Comparison of ENCODE assay signal across 12 cellular contexts in the genomic region with DNA sequence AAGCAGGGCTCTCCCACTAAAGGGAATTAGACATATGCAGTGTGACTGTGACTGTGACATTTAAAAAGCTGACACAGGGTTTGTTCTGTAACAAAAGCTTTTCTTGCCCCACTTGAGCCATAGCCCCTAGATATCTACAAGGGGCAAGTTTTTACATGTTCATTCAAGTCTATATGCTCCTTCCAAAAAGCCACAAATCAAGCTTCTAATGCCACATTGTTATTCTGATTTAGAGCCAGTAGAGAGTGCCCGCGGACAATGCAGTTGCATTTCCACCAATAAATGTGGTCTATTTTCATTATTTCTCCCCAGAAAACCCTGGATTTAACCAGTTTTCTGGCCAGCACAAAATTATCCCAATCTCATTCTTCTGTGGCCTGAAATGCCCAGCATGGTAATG. TPM values are rescaled to one million over a fixed set of nuclear protein-coding genes. Genes with fewer than 3 reads are reported as not detected.
DNase-seq lines count a peak whose midpoint lies in the region; ATAC-seq and TF ChIP-seq lines count a peak whose summit lies in the region.
"Had no signal": no experiment of that assay in that cellular context is flagged by ENCODE, and none has a peak within 500 bp of the region (broad histone marks: within the 10 kb centered on the region; RNA-seq: fewer than 3 reads in every experiment).

No MANE protein-coding gene starts in this region.

- intact Hi-C loops in natural killer cell (cut with micrococcal nuclease) (no loop called here), ascending aorta (cut with DNase I) (no loop called here)

- H3K4me1 ChIP-seq in RWPE2 (ENCODE audit: insufficient read depth, poor library complexity, severe bottlenecking) (peaks cover 14% of the 10 kb centered on the region), ascending aorta (no peaks in the 10 kb centered on the region)

- H3K27me3 Mint-ChIP-seq in natural killer cell treated with Interleukin-12 subunit alpha and Interleukin-12 subunit beta and Interleukin-15 and Interleukin-18, amount 100 ng/mL, for 72 hours, result peaks cover 0 to 6% of the 10 kb centered on the region in 2 donors
- H3K27me3 Mint-ChIP-seq in natural killer cell (ENCODE audit: low read depth in 2 of 2), result no peaks in the 10 kb centered on the region

- H3K27ac Mint-ChIP-seq in natural killer cell treated with Interleukin-12 subunit alpha and Interleukin-12 subunit beta and Interleukin-15 and Interleukin-18, amount 100 ng/mL, for 72 hours, result peak overlapping the region in 1 of 2 donors; percentile 28
- H3K27ac Mint-ChIP-seq in natural killer cell, result peak overlapping the region in 1 of 2 donors; percentile 37

- H3K4me3 Mint-ChIP-seq in natural killer cell treated with Interleukin-12 subunit alpha and Interleukin-12 subunit beta and Interleukin-15 and Interleukin-18, amount 100 ng/mL, for 72 hours, result peak overlapping the region; percentile 86
- no peak overlapping the region for H3K4me3 Mint-ChIP-seq in natural killer cell
- H3K4me3 Mint-ChIP-seq: nephron progenitor cell had no signal

- no peaks in the 10 kb centered on the region for H3K27me3 ChIP-seq in RWPE2 (ENCODE audit: insufficient read depth, poor library complexity, severe bottlenecking)
- no peaks in the 10 kb centered on the region for H3K27me3 ChIP-seq in ascending aorta

- no peaks in the 10 kb centered on the region for H3K9me3 Mint-ChIP-seq in natural killer cell treated with Interleukin-12 subunit alpha and Interleukin-12 subunit beta and Interleukin-15 and Interleukin-18, amount 100 ng/mL, for 72 hours
- H3K9me3 Mint-ChIP-seq in natural killer cell, result no peaks in the 10 kb centered on the region
- H3K9me3 Mint-ChIP-seq: nephron progenitor cell had no signal

- H3K36me3 ChIP-seq in RWPE2 (ENCODE audit: low read depth) (no peaks in the 10 kb centered on the region), ascending aorta (no peaks in the 10 kb centered on the region)

- no peak overlapping the region for H3K4me3 ChIP-seq in RWPE2 (ENCODE audit: severe bottlenecking)
- H3K4me3 ChIP-seq in ascending aorta, result no peak overlapping the region

- H3K27ac ChIP-seq in RWPE2 (ENCODE audit: poor library complexity, severe bottlenecking) (no peak overlapping the region), ascending aorta (no peak overlapping the region)

- TF ChIP-seq CTCF in natural killer cell (IDR thresholded peaks at IDR 0.05), result no peak
- TF ChIP-seq CTCF in RWPE2 (IDR thresholded peaks at IDR 0.05; ENCODE audit: poor library complexity, severe bottlenecking), result peak; percentile 46
- TF ChIP-seq CTCF in ascending aorta (IDR thresholded peaks at IDR 0.05), result no peak

- peaks cover 24% of the 10 kb centered on the region for H3K36me3 Mint-ChIP-seq in natural killer cell treated with Interleukin-12 subunit alpha and Interleukin-12 subunit beta and Interleukin-15 and Interleukin-18, amount 100 ng/mL, for 72 hours
- no peaks in the 10 kb centered on the region for H3K36me3 Mint-ChIP-seq in natural killer cell

- H3K9me3 ChIP-seq in RWPE2 (ENCODE audit: severe bottlenecking) (no peaks in the 10 kb centered on the region), ascending aorta (no peaks in the 10 kb centered on the region)

- H3K4me1 Mint-ChIP-seq in natural killer cell treated with Interleukin-12 subunit alpha and Interleukin-12 subunit beta and Interleukin-15 and Interleukin-18, amount 100 ng/mL, for 72 hours (ENCODE audit: low read depth in 2 of 2), result peaks cover 70 to 94% of the 10 kb centered on the region in 2 donors
- peaks cover 22 to 43% of the 10 kb centered on the region in 2 donors for H3K4me1 Mint-ChIP-seq in natural killer cell
- H3K4me1 Mint-ChIP-seq: nephron progenitor cell had no signal

- DNase-seq in natural killer cell treated with Interleukin-12 subunit alpha and Interleukin-12 subunit beta and Interleukin-15 and Interleukin-18, amount 100 ng/mL, for 72 hours (ENCODE audit: low spot score), result no peak
- DNase-seq in natural killer cell (no peak), RWPE2 (ENCODE audit: low spot score) (no peak), ecto neural progenitor cell (ENCODE audit: low spot score) (peak; percentile 9), nucleus accumbens (lab: John Stamatoyannopoulos, UW) (no peak), ascending aorta (ENCODE audit: low spot score in 2 of 2) (no peak), kidney glomerular epithelial cell (lab: John Stamatoyannopoulos, UW) (no peak)
- DNase-seq: islet precursor cell, MM.1S, NCI-H526, nephron progenitor cell had no signal

- ATAC-seq in natural killer cell treated with Interleukin-12 subunit alpha and Interleukin-12 subunit beta and Interleukin-15 and Interleukin-18, amount 100 ng/mL, for 72 hours, result no peak
- ATAC-seq in natural killer cell (no peak), RWPE2 (ENCODE audit: low read depth) (no peak), GM21786 (IDR thresholded peaks at IDR 0.05; ENCODE audit: unreplicated experiment) (no peak)

RNA-seq across cellular contexts. Expression of a gene that starts 9.9 kb away (rescaled TPM):
- total RNA-seq in natural killer cell treated with Interleukin-12 subunit alpha and Interleukin-12 subunit beta and Interleukin-15 and Interleukin-18, amount 100 ng/mL, for 72 hours, result 100 to 1,000 TPM; 121 to 170 TPM
- total RNA-seq in natural killer cell (100 to 1,000 TPM; 122 to 180 (median 155) TPM), ascending aorta (8.3 TPM)

Comparison
In these comparisons a context has a peak if more than half of its experiments do, and no peak if none do; other contexts are left out.
1. RNA of a gene that starts 9.9 kb away (total RNA-seq): 121 to 170 TPM in natural killer cell treated with Interleukin-12 subunit alpha and Interleukin-12 subunit beta and Interleukin-15 and Interleukin-18, amount 100 ng/mL, for 72 hours and 122 to 180 TPM in natural killer cell; 8.3 TPM in ascending aorta (single experiment); every median in the first group is over 10 times any median in the second.